10 cellular contexts compared by ENCODE assay signal in genomic region chr17:18635773-18636172, GRCh38. TPM values are rescaled to one million over a fixed set of nuclear protein-coding genes. Genes with fewer than 3 reads are reported as not detected.
"Had no signal": no experiment of that assay in that cellular context is flagged by ENCODE, and none has a peak within 500 bp of the region (broad histone marks: within the 10 kb centered on the region; RNA-seq: fewer than 3 reads in every experiment).

No MANE protein-coding gene starts in this region.

RNA-seq across cellular contexts. Expression of gene TBC1D28, which starts 8.4 kb away (rescaled TPM):
- total RNA-seq: activated B cell treated with CpG ODN at 0.5 μM for 24 hours; activated CD4-positive, alpha-beta memory T cell treated with anti-CD3 and anti-CD28 coated beads, Interleukin-2, amount 10 ng/mL, durations not matched to agents 7 days and 5 days; activated CD4-positive, alpha-beta T cell treated with anti-CD3 and anti-CD28 coated beads, Interleukin-2, amount 10 ng/mL, durations not matched to agents 7 days and 5 days; activated CD8-positive, alpha-beta memory T cell treated with anti-CD3 and anti-CD28 coated beads, Interleukin-2, amount 10 ng/mL, durations not matched to agents 7 days and 5 days; activated CD8-positive, alpha-beta T cell treated with anti-CD3 and anti-CD28 coated beads, Interleukin-2, amount 10 ng/mL, durations not matched to agents 7 days and 5 days; activated naive CD8-positive, alpha-beta T cell treated with anti-CD3 and anti-CD28 coated beads, Interleukin-2, amount 10 ng/mL, durations not matched to agents 7 days and 5 days; activated T-helper 2 cell treated with anti-CD3 and anti-CD28 coated beads, Interferon-gamma antibody, Interleukin-2, Interleukin-4, amounts not matched to agents 10 μg/mL and 5 μg/mL and 100 μg/mL, durations not matched to agents 14 hours and 24 hours and 36 hours; ascending aorta; cardiac muscle cell; chondrocyte had no signal
